2 cellular contexts compared by ENCODE assay signal in the genomic region with DNA sequence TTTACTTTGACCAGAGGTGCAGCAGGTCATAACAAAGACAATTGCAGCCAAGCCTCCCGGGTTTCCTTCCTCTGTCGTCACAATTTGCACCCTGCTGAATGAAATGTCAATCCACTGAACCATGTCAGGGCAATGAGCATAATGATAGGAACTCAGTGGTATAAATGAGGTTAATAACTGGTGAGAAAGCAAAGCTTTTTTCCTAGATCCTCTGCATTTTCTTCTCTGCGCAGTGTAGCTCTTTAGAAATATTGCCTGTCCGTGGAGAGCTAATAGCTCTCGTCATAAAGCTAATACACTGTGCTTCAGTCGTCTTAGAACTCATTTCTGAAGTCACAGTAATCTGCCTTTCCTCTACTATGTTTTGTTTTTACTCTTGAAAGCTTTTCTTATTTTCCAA.
TF ChIP-seq lines count a peak whose summit lies in the region.

No MANE protein-coding gene starts in this region.

TF ChIP-seq in Ishikawa, 13 proteins besides CTCF, POLR2A, EP300 and RAD21 (continued from another document):
- TF ChIP-seq, protein P1, sequence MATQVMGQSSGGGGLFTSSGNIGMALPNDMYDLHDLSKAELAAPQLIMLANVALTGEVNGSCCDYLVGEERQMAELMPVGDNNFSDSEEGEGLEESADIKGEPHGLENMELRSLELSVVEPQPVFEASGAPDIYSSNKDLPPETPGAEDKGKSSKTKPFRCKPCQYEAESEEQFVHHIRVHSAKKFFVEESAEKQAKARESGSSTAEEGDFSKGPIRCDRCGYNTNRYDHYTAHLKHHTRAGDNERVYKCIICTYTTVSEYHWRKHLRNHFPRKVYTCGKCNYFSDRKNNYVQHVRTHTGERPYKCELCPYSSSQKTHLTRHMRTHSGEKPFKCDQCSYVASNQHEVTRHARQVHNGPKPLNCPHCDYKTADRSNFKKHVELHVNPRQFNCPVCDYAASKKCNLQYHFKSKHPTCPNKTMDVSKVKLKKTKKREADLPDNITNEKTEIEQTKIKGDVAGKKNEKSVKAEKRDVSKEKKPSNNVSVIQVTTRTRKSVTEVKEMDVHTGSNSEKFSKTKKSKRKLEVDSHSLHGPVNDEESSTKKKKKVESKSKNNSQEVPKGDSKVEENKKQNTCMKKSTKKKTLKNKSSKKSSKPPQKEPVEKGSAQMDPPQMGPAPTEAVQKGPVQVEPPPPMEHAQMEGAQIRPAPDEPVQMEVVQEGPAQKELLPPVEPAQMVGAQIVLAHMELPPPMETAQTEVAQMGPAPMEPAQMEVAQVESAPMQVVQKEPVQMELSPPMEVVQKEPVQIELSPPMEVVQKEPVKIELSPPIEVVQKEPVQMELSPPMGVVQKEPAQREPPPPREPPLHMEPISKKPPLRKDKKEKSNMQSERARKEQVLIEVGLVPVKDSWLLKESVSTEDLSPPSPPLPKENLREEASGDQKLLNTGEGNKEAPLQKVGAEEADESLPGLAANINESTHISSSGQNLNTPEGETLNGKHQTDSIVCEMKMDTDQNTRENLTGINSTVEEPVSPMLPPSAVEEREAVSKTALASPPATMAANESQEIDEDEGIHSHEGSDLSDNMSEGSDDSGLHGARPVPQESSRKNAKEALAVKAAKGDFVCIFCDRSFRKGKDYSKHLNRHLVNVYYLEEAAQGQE (IDR thresholded peaks at IDR 0.05; ENCODE audit: low read depth): no peak
TF ChIP-seq in Ishikawa: peak in this region for 1.

TF ChIP-seq in WTC11, 78 proteins besides CTCF, POLR2A, EP300 and RAD21 (continued from another document):
- TF ChIP-seq, protein P2, sequence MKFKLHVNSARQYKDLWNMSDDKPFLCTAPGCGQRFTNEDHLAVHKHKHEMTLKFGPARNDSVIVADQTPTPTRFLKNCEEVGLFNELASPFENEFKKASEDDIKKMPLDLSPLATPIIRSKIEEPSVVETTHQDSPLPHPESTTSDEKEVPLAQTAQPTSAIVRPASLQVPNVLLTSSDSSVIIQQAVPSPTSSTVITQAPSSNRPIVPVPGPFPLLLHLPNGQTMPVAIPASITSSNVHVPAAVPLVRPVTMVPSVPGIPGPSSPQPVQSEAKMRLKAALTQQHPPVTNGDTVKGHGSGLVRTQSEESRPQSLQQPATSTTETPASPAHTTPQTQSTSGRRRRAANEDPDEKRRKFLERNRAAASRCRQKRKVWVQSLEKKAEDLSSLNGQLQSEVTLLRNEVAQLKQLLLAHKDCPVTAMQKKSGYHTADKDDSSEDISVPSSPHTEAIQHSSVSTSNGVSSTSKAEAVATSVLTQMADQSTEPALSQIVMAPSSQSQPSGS (CRISPR knock-in tag; IDR thresholded peaks at IDR 0.05; ENCODE audit: borderline replicate concordance, low read depth): no peak
- TF ChIP-seq, protein P3, sequence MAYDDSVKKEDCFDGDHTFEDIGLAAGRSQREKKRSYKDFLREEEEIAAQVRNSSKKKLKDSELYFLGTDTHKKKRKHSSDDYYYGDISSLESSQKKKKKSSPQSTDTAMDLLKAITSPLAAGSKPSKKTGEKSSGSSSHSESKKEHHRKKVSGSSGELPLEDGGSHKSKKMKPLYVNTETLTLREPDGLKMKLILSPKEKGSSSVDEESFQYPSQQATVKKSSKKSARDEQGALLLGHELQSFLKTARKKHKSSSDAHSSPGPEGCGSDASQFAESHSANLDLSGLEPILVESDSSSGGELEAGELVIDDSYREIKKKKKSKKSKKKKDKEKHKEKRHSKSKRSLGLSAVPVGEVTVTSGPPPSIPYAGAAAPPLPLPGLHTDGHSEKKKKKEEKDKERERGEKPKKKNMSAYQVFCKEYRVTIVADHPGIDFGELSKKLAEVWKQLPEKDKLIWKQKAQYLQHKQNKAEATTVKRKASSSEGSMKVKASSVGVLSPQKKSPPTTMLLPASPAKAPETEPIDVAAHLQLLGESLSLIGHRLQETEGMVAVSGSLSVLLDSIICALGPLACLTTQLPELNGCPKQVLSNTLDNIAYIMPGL (CRISPR knock-in tag; IDR thresholded peaks at IDR 0.05): no peak
- TF ChIP-seq MYBL2 (CRISPR knock-in tag; IDR thresholded peaks at IDR 0.05): no peak
- no peak for TF ChIP-seq TEAD1 (CRISPR knock-in tag; IDR thresholded peaks at IDR 0.05)
- TF ChIP-seq, protein P4, sequence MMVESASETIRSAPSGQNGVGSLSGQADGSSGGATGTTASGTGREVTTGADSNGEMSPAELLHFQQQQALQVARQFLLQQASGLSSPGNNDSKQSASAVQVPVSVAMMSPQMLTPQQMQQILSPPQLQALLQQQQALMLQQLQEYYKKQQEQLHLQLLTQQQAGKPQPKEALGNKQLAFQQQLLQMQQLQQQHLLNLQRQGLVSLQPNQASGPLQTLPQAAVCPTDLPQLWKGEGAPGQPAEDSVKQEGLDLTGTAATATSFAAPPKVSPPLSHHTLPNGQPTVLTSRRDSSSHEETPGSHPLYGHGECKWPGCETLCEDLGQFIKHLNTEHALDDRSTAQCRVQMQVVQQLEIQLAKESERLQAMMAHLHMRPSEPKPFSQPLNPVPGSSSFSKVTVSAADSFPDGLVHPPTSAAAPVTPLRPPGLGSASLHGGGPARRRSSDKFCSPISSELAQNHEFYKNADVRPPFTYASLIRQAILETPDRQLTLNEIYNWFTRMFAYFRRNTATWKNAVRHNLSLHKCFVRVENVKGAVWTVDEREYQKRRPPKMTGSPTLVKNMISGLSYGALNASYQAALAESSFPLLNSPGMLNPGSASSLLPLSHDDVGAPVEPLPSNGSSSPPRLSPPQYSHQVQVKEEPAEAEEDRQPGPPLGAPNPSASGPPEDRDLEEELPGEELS (CRISPR knock-in tag; IDR thresholded peaks at IDR 0.05): no peak
- TF ChIP-seq CBFB (CRISPR knock-in tag; IDR thresholded peaks at IDR 0.05; ENCODE audit: low read depth): no peak
- TF ChIP-seq SMAD4 (CRISPR knock-in tag; IDR thresholded peaks at IDR 0.05): no peak
- TF ChIP-seq, protein P5, sequence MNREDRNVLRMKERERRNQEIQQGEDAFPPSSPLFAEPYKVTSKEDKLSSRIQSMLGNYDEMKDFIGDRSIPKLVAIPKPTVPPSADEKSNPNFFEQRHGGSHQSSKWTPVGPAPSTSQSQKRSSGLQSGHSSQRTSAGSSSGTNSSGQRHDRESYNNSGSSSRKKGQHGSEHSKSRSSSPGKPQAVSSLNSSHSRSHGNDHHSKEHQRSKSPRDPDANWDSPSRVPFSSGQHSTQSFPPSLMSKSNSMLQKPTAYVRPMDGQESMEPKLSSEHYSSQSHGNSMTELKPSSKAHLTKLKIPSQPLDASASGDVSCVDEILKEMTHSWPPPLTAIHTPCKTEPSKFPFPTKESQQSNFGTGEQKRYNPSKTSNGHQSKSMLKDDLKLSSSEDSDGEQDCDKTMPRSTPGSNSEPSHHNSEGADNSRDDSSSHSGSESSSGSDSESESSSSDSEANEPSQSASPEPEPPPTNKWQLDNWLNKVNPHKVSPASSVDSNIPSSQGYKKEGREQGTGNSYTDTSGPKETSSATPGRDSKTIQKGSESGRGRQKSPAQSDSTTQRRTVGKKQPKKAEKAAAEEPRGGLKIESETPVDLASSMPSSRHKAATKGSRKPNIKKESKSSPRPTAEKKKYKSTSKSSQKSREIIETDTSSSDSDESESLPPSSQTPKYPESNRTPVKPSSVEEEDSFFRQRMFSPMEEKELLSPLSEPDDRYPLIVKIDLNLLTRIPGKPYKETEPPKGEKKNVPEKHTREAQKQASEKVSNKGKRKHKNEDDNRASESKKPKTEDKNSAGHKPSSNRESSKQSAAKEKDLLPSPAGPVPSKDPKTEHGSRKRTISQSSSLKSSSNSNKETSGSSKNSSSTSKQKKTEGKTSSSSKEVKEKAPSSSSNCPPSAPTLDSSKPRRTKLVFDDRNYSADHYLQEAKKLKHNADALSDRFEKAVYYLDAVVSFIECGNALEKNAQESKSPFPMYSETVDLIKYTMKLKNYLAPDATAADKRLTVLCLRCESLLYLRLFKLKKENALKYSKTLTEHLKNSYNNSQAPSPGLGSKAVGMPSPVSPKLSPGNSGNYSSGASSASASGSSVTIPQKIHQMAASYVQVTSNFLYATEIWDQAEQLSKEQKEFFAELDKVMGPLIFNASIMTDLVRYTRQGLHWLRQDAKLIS (CRISPR knock-in tag; IDR thresholded peaks at IDR 0.05; ENCODE audit: borderline replicate concordance): no peak
- TF ChIP-seq ELF4 (CRISPR knock-in tag; IDR thresholded peaks at IDR 0.05; ENCODE audit: low read depth): no peak
- TF ChIP-seq HMGA2 (CRISPR knock-in tag; IDR thresholded peaks at IDR 0.05): no peak
- TF ChIP-seq ZNF219 (CRISPR knock-in tag; IDR thresholded peaks at IDR 0.05; ENCODE audit: borderline replicate concordance): no peak
